Comparison of ENCODE assay signal across 12 cellular contexts in genomic region chr6:90890681-90891337, GRCh38.
"Had no signal": no experiment of that assay in that cellular context is flagged by ENCODE, and none has a peak within 500 bp of the region (broad histone marks: within the 10 kb centered on the region; RNA-seq: fewer than 3 reads in every experiment).

No MANE protein-coding gene starts in this region.

- H3K4me3 ChIP-seq: adrenal gland, pancreas, tibial nerve had no signal

- H3K9me3 ChIP-seq: adrenal gland, pancreas, tibial nerve had no signal

- ATAC-seq: esophagus mucosa; left ventricle myocardium superior; pancreas; stimulated activated naive B cell treated with anti-CD40 and anti-IgM and Interleukin-4, amounts not matched to agents 10 μg/mL and 1 μg/mL and 100 μg/mL, for 72 hours; T-helper 17 cell had no signal

- H3K36me3 ChIP-seq: adrenal gland, brain microvascular endothelial cell, pancreas, tibial nerve had no signal

- H3K27me3 ChIP-seq: adrenal gland, brain microvascular endothelial cell, pancreas, tibial nerve had no signal

- H3K27ac ChIP-seq: adrenal gland, brain microvascular endothelial cell, pancreas, tibial nerve had no signal

- DNase-seq: activated CD4-positive, alpha-beta T cell treated with anti-CD3 and anti-CD28 coated beads, Interleukin-2, amount 50 U/mL, for 1 hour; activated naive CD4-positive, alpha-beta T cell treated with anti-CD3 and anti-CD28 coated beads, Interleukin-2, amount 10 ng/mL, durations not matched to agents 7 days and 5 days; adrenal gland; brain microvascular endothelial cell; dorsolateral prefrontal cortex; left ventricle myocardium superior; pancreas; small intestine; stimulated activated naive B cell treated with anti-CD40 and anti-IgM and Interleukin-4, amounts not matched to agents 10 μg/mL and 1 μg/mL and 100 μg/mL, for 72 hours; T-helper 17 cell had no signal

- H3K4me1 ChIP-seq: adrenal gland, pancreas had no signal
